29 cellular contexts compared by ENCODE assay signal in genomic region chr10:52956451-52956850, GRCh38.
DNase-seq lines count a peak whose midpoint lies in the region; FAIRE-seq and TF ChIP-seq lines count a peak whose summit lies in the region.
"Had no signal": no experiment of that assay in that cellular context is flagged by ENCODE, and none has a peak within 500 bp of the region (broad histone marks: within the 10 kb centered on the region; RNA-seq: fewer than 3 reads in every experiment).

No MANE protein-coding gene starts in this region.

- H3K9me3 ChIP-seq in mammary epithelial cell (replicated peaks; ENCODE audit: insufficient read depth, low read length) = no peaks in the 10 kb centered on the region
- no peaks in the 10 kb centered on the region for H3K9me3 ChIP-seq in breast epithelium
- no peaks in the 10 kb centered on the region for H3K9me3 ChIP-seq in small intestine (ENCODE audit: control insufficient read depth, low read depth)
- H3K9me3 ChIP-seq in HAP-1 = no peaks in the 10 kb centered on the region
- H3K9me3 ChIP-seq: lower lobe of right lung, upper lobe of left lung had no signal

- H4K20me1 ChIP-seq in mammary epithelial cell (ENCODE audit: insufficient read depth, low read length) = no peaks in the 10 kb centered on the region

- H2AFZ ChIP-seq in mammary epithelial cell (ENCODE audit: low read depth, low read length) = no peak overlapping the region

- in situ Hi-C loops in mammary epithelial cell (cut with MboI; ENCODE audit: low sequenced_read_pairs in 2 of 2) (no loop called here), HAP-1 (cut with MboI; ENCODE audit: low sequenced_read_pairs) (no loop called here)

- H3K36me3 ChIP-seq in mammary epithelial cell (ENCODE audit: insufficient read depth, low read length) = no peaks in the 10 kb centered on the region
- H3K36me3 ChIP-seq in breast epithelium = no peaks in the 10 kb centered on the region
- no peaks in the 10 kb centered on the region for H3K36me3 ChIP-seq in bronchial epithelial cell (ENCODE audit: control insufficient read depth, insufficient read depth, low read length)
- no peaks in the 10 kb centered on the region for H3K36me3 ChIP-seq in small intestine (ENCODE audit: control insufficient read depth in 2 of 2, insufficient read depth in 2 of 2, low read length in 2 of 2)
- no peaks in the 10 kb centered on the region for H3K36me3 ChIP-seq in HAP-1 (replicated peaks)
- H3K36me3 ChIP-seq: lower lobe of right lung, upper lobe of left lung had no signal

- TF ChIP-seq CTCF in mammary epithelial cell (conservative IDR thresholded peaks at IDR 0.05 in 1 of 2, IDR thresholded peaks at IDR 0.05 in 1 of 2; ENCODE audit: extremely low read depth in 1 of 2, insufficient read depth in 1 of 2, low read depth in 1 of 2, low read length in 2 of 2) (no peak), breast epithelium (IDR thresholded peaks at IDR 0.05) (no peak), bronchial epithelial cell (IDR thresholded peaks at IDR 0.05; ENCODE audit: insufficient read depth, low read length, severe bottlenecking) (no peak)

- BruUV-seq in mammary epithelial cell (replicated peaks; lab: Mats Ljungman, UMichigan) = no TSS peak

- H3K4me3 ChIP-seq in mammary epithelial cell (replicated peaks in 1 of 3; ENCODE audit: insufficient read depth in 1 of 3, low read depth in 2 of 3, low read length in 3 of 3) = no peak overlapping the region
- H3K4me3 ChIP-seq in breast epithelium = no peak overlapping the region
- H3K4me3 ChIP-seq in bronchial epithelial cell (ENCODE audit: low read depth, low read length) = no peak overlapping the region
- H3K4me3 ChIP-seq in small intestine (ENCODE audit: low read depth in 1 of 2, low read length in 2 of 2) = no peak overlapping the region
- H3K4me3 ChIP-seq in HAP-1 = no peak overlapping the region
- H3K4me3 ChIP-seq: lower lobe of right lung, upper lobe of left lung had no signal

- no peak overlapping the region for H3K9ac ChIP-seq in mammary epithelial cell (ENCODE audit: insufficient read depth, low read length)

- H3K4me1 ChIP-seq in mammary epithelial cell (ENCODE audit: insufficient read depth, low read length) (peaks cover 5% of the 10 kb centered on the region), breast epithelium (no peaks in the 10 kb centered on the region), small intestine (ENCODE audit: control insufficient read depth in 2 of 2, insufficient read depth in 1 of 2, low read depth in 1 of 2, low read length in 1 of 2) (peaks cover 0 to 2% of the 10 kb centered on the region in 2 donors), HAP-1 (no peaks in the 10 kb centered on the region)
- H3K4me1 ChIP-seq: lower lobe of right lung, upper lobe of left lung had no signal

- no peaks in the 10 kb centered on the region for H3K27me3 ChIP-seq in mammary epithelial cell (ENCODE audit: insufficient read depth, low read length)
- no peaks in the 10 kb centered on the region for H3K27me3 ChIP-seq in breast epithelium
- H3K27me3 ChIP-seq in bronchial epithelial cell (ENCODE audit: control insufficient read depth, insufficient read depth, low read length) = no peaks in the 10 kb centered on the region
- H3K27me3 ChIP-seq in small intestine (ENCODE audit: control insufficient read depth in 2 of 2, insufficient read depth in 2 of 2, low read length in 2 of 2) = no peaks in the 10 kb centered on the region
- 0 out of 2 replicates have a peak, but pooled peaks cover 3% of the 10 kb centered on the region for H3K27me3 ChIP-seq in HAP-1 (ENCODE audit: low read depth)
- H3K27me3 ChIP-seq: upper lobe of left lung had no signal

- intact Hi-C loops in mammary epithelial cell (cut with micrococcal nuclease) (loop anchor here (10.0 kb wide), 1 partner anchor 248 kb away; no protein-coding TSS in a partner anchor), breast epithelium (cut with DNase I; ENCODE audit: low total_unique reads) (no loop called here)

- peak; percentile 48 for DNase-seq in mammary epithelial cell
- no peak for DNase-seq in breast epithelium (ENCODE audit: low spot score in 2 of 2)
- peak; percentile 80 for DNase-seq in bronchial epithelial cell (ENCODE audit: low read depth)
- DNase-seq in kidney glomerular epithelial cell (lab: John Stamatoyannopoulos, UW) = peak; percentile 56
- DNase-seq in small intestine = peak; percentile 81
- no peak for DNase-seq in NCI-H748 (lab: John Stamatoyannopoulos, UW; ENCODE audit: unreplicated experiment)
- DNase-seq in ureter (ENCODE audit: low spot score) = no peak
- no peak for DNase-seq in HAP-1 (ENCODE audit: low spot score in 2 of 2)
- DNase-seq: 8988T; activated naive CD4-positive, alpha-beta T cell treated with anti-CD3 and anti-CD28 coated beads, Interleukin-2, amount 10 ng/mL, durations not matched to agents 7 days and 5 days; activated T-cell treated with anti-CD3 and anti-CD28 coated beads, Interleukin-2, amount 50 U/mL, for 48 hours; AML-193; CD8-positive, alpha-beta memory T cell; central memory CD4-positive, alpha-beta T cell; dermis blood vessel endothelial cell; DND-41; hippocampal formation; lower lobe of right lung; MM.1S; NCI-H1436 treated with DMSO at 0.1 percent for 48 hours; NCI-H524; occipital lobe; right cardiac atrium; stimulated activated CD4-positive, alpha-beta T cell treated with anti-CD3 and anti-CD28 coated beads, Interleukin-15, amount 100 ng/mL, for 24 hours; T-helper 9 cell; upper lobe of left lung had no signal

- dilution Hi-C loops in mammary epithelial cell (cut with HindIII; ENCODE audit: low sequenced_read_pairs) = no loop called here

- CTCF ChIA-PET in mammary epithelial cell (lab: Charles Lee; ENCODE audit: low non-redundant PET) = no interaction called here

- FAIRE-seq in bronchial epithelial cell (lab: Jason Lieb, UNC) (no peak), small intestine (lab: Jason Lieb, UNC) (no peak)
- FAIRE-seq: GM12892, islet of Langerhans had no signal

- H3K79me2 ChIP-seq in mammary epithelial cell (ENCODE audit: insufficient read depth, low read length) = no peaks in the 10 kb centered on the region

- no peak overlapping the region for H3K27ac ChIP-seq in mammary epithelial cell (ENCODE audit: insufficient read depth, low read depth, low read length)
- no peak overlapping the region for H3K27ac ChIP-seq in breast epithelium
- no peak overlapping the region for H3K27ac ChIP-seq in small intestine (ENCODE audit: low read depth in 1 of 2, low read length in 1 of 2)
- H3K27ac ChIP-seq: HL-60, lower lobe of right lung, upper lobe of left lung had no signal

- TF ChIP-seq POLR2A in breast epithelium (IDR thresholded peaks at IDR 0.05) = no peak

- H3K4me2 ChIP-seq in mammary epithelial cell (ENCODE audit: insufficient read depth, low read depth, low read length) = no peak overlapping the region

- WGBS in mammary epithelial cell (ENCODE audit: low coverage, missing lambda C conversion rate) = 64% methylated on average over 1 of the region's 3 CpGs
- 23 to 67% (median 33%) methylated on average over 3 of the region's 3 CpGs for WGBS in small intestine, 3 donors

Comparison
In these comparisons a context has a peak if more than half of its experiments do, and no peak if none do; other contexts are left out.
1. DNase-seq: peak in mammary epithelial cell (single experiment), bronchial epithelial cell (single experiment), kidney glomerular epithelial cell (single experiment) and small intestine (single experiment); none in breast epithelium (0 of 2), NCI-H748 (single experiment), ureter (single experiment) and HAP-1 (0 of 2).